Comparison of ENCODE assay signal across 1 cellular context in the genomic region with DNA sequence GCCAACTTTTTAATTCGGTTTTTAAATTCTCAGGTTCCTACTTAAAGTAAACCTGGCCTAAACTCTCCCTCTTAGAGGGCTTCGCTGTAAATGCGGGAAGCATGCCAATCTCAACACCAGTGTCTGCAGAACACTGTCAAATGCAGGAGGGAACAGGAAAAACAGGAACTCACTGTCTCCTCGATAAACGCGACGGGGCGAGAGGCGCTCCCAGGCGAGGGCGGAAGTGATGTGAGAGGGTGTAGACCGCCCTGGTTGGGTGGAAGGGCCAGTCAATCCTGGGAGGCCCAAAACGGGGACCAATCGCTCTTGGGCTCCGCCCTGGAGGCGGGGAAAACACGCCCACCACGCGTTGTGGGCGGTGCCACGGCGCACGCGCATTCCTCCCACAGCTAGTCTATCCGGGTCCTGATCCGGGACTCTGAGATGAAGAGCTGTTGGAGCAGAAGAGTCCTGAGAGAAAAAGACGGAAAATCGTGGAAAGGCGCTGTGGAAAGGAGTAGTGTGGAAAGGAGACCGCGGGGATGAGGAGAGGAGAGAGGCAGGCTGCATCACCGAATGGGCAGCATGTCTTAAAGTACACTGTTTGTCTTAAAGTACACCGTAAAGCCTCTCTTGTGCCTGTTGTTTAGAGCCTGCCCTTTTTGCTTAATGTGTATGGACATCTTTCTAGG.
TF ChIP-seq lines count a peak whose summit lies in the region.

No MANE protein-coding gene starts in this region.

TF ChIP-seq in SK-N-SH, 30 proteins besides CTCF, POLR2A, EP300 and RAD21 (continued from another document):
- TF ChIP-seq, protein P1, sequence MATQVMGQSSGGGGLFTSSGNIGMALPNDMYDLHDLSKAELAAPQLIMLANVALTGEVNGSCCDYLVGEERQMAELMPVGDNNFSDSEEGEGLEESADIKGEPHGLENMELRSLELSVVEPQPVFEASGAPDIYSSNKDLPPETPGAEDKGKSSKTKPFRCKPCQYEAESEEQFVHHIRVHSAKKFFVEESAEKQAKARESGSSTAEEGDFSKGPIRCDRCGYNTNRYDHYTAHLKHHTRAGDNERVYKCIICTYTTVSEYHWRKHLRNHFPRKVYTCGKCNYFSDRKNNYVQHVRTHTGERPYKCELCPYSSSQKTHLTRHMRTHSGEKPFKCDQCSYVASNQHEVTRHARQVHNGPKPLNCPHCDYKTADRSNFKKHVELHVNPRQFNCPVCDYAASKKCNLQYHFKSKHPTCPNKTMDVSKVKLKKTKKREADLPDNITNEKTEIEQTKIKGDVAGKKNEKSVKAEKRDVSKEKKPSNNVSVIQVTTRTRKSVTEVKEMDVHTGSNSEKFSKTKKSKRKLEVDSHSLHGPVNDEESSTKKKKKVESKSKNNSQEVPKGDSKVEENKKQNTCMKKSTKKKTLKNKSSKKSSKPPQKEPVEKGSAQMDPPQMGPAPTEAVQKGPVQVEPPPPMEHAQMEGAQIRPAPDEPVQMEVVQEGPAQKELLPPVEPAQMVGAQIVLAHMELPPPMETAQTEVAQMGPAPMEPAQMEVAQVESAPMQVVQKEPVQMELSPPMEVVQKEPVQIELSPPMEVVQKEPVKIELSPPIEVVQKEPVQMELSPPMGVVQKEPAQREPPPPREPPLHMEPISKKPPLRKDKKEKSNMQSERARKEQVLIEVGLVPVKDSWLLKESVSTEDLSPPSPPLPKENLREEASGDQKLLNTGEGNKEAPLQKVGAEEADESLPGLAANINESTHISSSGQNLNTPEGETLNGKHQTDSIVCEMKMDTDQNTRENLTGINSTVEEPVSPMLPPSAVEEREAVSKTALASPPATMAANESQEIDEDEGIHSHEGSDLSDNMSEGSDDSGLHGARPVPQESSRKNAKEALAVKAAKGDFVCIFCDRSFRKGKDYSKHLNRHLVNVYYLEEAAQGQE (IDR thresholded peaks at IDR 0.05; ENCODE audit: low read depth, low read length): no peak
- TF ChIP-seq CHD2 (IDR thresholded peaks at IDR 0.05; ENCODE audit: low read length, partially characterized antibody) (peak; percentile 87), JUND (IDR thresholded peaks at IDR 0.05) (no peak), GABPA (IDR thresholded peaks at IDR 0.05; ENCODE audit: low read depth) (peak; percentile 84), NRF1 (IDR thresholded peaks at IDR 0.05; ENCODE audit: low read depth, low read length) (peak; percentile 73), EZH2phosphoT487 (IDR thresholded peaks at IDR 0.05; ENCODE audit: borderline replicate concordance, low read depth) (no peak), TEAD4 (IDR thresholded peaks at IDR 0.05; ENCODE audit: borderline replicate concordance, insufficient read depth) (no peak), RCOR1 (IDR thresholded peaks at IDR 0.05; ENCODE audit: low read length) (no peak), GATA2 (CRISPR knock-in tag; IDR thresholded peaks at IDR 0.05) (0 out of 2 replicates have a peak, but pooled peaks have one; percentile 5), ELF1 (IDR thresholded peaks at IDR 0.05) (peak; percentile 57), TAF1 (IDR thresholded peaks at IDR 0.05; ENCODE audit: borderline replicate concordance, low read depth, low read length) (peak; percentile 92), FOSL2 (IDR thresholded peaks at IDR 0.05; ENCODE audit: borderline replicate concordance, low read depth) (no peak), SMC3 (IDR thresholded peaks at IDR 0.05; ENCODE audit: low read depth, low read length) (no peak), YY1 (IDR thresholded peaks at IDR 0.05; ENCODE audit: low read depth) (no peak), POLR2AphosphoS5 (IDR thresholded peaks at IDR 0.05; ENCODE audit: low read depth, low read length) (peak; percentile 93), SIN3A (IDR thresholded peaks at IDR 0.05; ENCODE audit: borderline replicate concordance, low read depth, low read length) (0 out of 2 replicates have a peak, but pooled peaks have one; percentile 44)
- TF ChIP-seq, protein P2, sequence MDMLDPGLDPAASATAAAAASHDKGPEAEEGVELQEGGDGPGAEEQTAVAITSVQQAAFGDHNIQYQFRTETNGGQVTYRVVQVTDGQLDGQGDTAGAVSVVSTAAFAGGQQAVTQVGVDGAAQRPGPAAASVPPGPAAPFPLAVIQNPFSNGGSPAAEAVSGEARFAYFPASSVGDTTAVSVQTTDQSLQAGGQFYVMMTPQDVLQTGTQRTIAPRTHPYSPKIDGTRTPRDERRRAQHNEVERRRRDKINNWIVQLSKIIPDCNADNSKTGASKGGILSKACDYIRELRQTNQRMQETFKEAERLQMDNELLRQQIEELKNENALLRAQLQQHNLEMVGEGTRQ (IDR thresholded peaks at IDR 0.05; ENCODE audit: borderline replicate concordance, low read depth, low read length): no peak
- TF ChIP-seq, protein P3, sequence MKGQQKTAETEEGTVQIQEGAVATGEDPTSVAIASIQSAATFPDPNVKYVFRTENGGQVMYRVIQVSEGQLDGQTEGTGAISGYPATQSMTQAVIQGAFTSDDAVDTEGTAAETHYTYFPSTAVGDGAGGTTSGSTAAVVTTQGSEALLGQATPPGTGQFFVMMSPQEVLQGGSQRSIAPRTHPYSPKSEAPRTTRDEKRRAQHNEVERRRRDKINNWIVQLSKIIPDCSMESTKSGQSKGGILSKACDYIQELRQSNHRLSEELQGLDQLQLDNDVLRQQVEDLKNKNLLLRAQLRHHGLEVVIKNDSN (IDR thresholded peaks at IDR 0.05; ENCODE audit: borderline replicate concordance, low read depth): no peak
- TF ChIP-seq, protein P4, sequence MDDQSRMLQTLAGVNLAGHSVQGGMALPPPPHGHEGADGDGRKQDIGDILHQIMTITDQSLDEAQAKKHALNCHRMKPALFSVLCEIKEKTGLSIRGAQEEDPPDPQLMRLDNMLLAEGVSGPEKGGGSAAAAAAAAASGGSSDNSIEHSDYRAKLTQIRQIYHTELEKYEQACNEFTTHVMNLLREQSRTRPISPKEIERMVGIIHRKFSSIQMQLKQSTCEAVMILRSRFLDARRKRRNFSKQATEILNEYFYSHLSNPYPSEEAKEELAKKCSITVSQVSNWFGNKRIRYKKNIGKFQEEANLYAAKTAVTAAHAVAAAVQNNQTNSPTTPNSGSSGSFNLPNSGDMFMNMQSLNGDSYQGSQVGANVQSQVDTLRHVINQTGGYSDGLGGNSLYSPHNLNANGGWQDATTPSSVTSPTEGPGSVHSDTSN (IDR thresholded peaks at IDR 0.05): peak; percentile 99
- TF ChIP-seq, protein P5, sequence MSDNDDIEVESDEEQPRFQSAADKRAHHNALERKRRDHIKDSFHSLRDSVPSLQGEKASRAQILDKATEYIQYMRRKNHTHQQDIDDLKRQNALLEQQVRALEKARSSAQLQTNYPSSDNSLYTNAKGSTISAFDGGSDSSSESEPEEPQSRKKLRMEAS (IDR thresholded peaks at IDR 0.05; ENCODE audit: low read depth): peak; percentile 83
TF ChIP-seq in SK-N-SH: peak in this region for 13.
